Comparison of ENCODE assay signal across 15 cellular contexts in the genomic region with DNA sequence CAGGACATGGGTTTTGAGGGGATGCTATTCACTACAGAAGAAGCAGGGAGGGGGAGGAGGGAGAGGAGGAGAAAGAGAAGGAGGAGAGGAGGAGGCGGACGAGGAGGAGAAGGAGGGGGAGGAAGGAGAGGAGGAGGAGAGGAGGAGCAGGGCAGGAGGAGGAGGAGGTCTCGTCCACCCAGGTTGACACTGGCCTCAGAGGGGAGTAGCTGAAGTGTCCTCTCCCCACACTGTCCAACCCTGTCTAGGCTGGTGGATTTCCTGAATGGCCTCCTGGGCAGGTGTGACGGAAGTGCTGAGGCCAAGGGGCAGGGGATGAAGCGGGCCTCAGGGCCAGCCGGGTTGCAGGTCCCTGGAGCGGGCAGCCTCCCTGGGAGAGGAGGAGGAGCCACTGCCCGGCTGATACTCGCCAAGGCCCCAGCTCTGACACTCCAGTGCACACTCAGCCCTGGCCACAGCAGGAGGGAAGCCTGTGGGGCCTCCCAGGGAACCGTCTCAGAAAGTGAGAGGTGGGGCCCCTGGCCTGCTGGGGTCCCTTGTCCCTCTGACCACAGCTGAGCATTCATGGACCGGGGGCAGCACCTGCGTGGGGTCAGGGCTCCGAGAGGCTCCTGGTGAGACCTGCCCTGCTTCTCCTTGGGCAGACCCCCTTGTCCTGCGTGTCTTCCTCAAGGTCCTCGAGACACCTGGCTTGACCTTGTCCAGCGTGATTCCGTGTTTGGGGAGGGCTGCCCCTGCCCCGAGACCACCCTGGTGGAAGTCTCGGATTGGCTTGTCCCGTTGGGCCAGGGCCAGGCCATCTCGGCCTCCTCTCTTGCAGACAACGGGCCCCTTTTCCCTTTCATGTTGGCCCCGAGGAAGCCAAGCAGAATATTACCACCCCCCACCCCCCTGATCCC.
DNase-seq lines count a peak whose midpoint lies in the region; ATAC-seq and TF ChIP-seq lines count a peak whose summit lies in the region.
"Had no signal": no experiment of that assay in that cellular context is flagged by ENCODE, and none has a peak within 500 bp of the region (broad histone marks: within the 10 kb centered on the region; RNA-seq: fewer than 3 reads in every experiment).

No MANE protein-coding gene starts in this region.

- H3K36me3 ChIP-seq in IMR-90 (ENCODE audit: control insufficient read depth, insufficient read depth, low read length) (no peaks in the 10 kb centered on the region), neural progenitor cell (no peaks in the 10 kb centered on the region)
- H3K36me3 ChIP-seq: lower lobe of right lung had no signal

- no peak for TF ChIP-seq CTCF in CD4-positive, alpha-beta T cell (IDR thresholded peaks at IDR 0.05)
- TF ChIP-seq CTCF in IMR-90 (conservative IDR thresholded peaks at IDR 0.05; ENCODE audit: low read depth, low read length), result no peak
- no peak for TF ChIP-seq CTCF in neural progenitor cell (IDR thresholded peaks at IDR 0.05)
- TF ChIP-seq CTCF in MCF 10A (IDR thresholded peaks at IDR 0.05; ENCODE audit: unreplicated experiment), result no peak

- H2AK5ac ChIP-seq in IMR-90 (ENCODE audit: low read depth, low read length), result peak overlapping the region; percentile 27; the same call in 1 of the 2 replicates

- no peaks in the 10 kb centered on the region for H3K9me3 Mint-ChIP-seq in CD4-positive, alpha-beta T cell
- no peaks in the 10 kb centered on the region for H3K9me3 Mint-ChIP-seq in neural progenitor cell
- H3K9me3 Mint-ChIP-seq in MCF 10A (ENCODE audit: unreplicated experiment), result no peaks in the 10 kb centered on the region
- H3K9me3 Mint-ChIP-seq: CD14-positive monocyte; stimulated activated naive CD8-positive, alpha-beta T cell treated with anti-CD3 and anti-CD28 coated beads, Interleukin-15, amount 100 ng/mL, for 72 hours had no signal

- no peak overlapping the region for H3K56ac ChIP-seq in IMR-90 (ENCODE audit: extremely low read depth, insufficient read depth, low read length)

- CTCF ChIA-PET in CD4-positive, alpha-beta T cell (lab: Charles Lee), result no interaction called here
- CTCF ChIA-PET in IMR-90 (lab: Yijun Ruan, JAX), result interaction anchor here (0.8 kb wide), 1 partner anchor 60 kb away, joined by 3 read pairs; no protein-coding TSS in a partner anchor
- CTCF ChIA-PET in MCF 10A (lab: Yijun Ruan, JAX), result interaction anchor here (0.7 to 1.9 kb wide), 5 partner anchors 15 to 244 kb away, joined by 3 to 7 read pairs (median 4); no protein-coding TSS in a partner anchor

- peaks cover 26 to 51% of the 10 kb centered on the region in 2 experiments for H3K79me1 ChIP-seq in IMR-90 (ENCODE audit: low read depth in 1 of 2, low read length in 2 of 2)

- no peak for DNase-seq in CD4-positive, alpha-beta T cell
- DNase-seq in IMR-90 (no peak), caudate nucleus (lab: John Stamatoyannopoulos, UW) (no peak), neural progenitor cell (ENCODE audit: low spot score) (peak; percentile 57), NCI-H1436 treated with DMSO at 0.1 percent for 48 hours (lab: John Stamatoyannopoulos, UW) (no peak), activated T-cell treated with anti-CD3 and anti-CD28 coated beads for 4 hours (no peak), MCF 10A (ENCODE audit: unreplicated experiment) (no peak)
- DNase-seq: lower lobe of right lung; SHP77 treated with DMSO at 0.1 percent for 48 hours; stimulated activated CD4-positive, alpha-beta T cell treated with anti-CD3 and anti-CD28 coated beads, Interleukin-4, amount 100 ng/mL, for 1 hour; stimulated activated naive CD8-positive, alpha-beta T cell treated with anti-CD3 and anti-CD28 coated beads, Interleukin-15, amount 100 ng/mL, for 72 hours had no signal

- BruUV-seq in IMR-90 (replicated peaks; lab: Mats Ljungman, UMichigan) (no TSS peak), MCF 10A (replicated peaks; lab: Mats Ljungman, UMichigan) (no TSS peak)

- H3K9me3 ChIP-seq in CD4-positive, alpha-beta T cell (ENCODE audit: control insufficient read depth, low read length), result no peaks in the 10 kb centered on the region
- no peaks in the 10 kb centered on the region for H3K9me3 ChIP-seq in IMR-90 (ENCODE audit: control insufficient read depth, insufficient read depth, low read length)
- H3K9me3 ChIP-seq in neural progenitor cell (ENCODE audit: low read depth), result no peaks in the 10 kb centered on the region
- H3K9me3 ChIP-seq: lower lobe of right lung had no signal

- no peak for ATAC-seq in CD4-positive, alpha-beta T cell (ENCODE audit: poor library complexity)
- ATAC-seq in IMR-90 (ENCODE audit: low read depth) (peak; percentile 54), GM18907 (IDR thresholded peaks at IDR 0.05; ENCODE audit: unreplicated experiment) (no peak)
- ATAC-seq: lower lobe of right lung; stimulated activated naive CD8-positive, alpha-beta T cell treated with anti-CD3 and anti-CD28 coated beads, Interleukin-15, amount 100 ng/mL, for 72 hours had no signal

- TF ChIP-seq RAD21 in IMR-90 (IDR thresholded peaks at IDR 0.05; ENCODE audit: low read length), result no peak

- H4K91ac ChIP-seq in IMR-90 (ENCODE audit: insufficient read depth, low read depth, low read length), result no peak overlapping the region

- peak overlapping the region; percentile 38 for H2AFZ ChIP-seq in IMR-90 (replicated peaks; ENCODE audit: low read length, poor library complexity)
- H2AFZ ChIP-seq in neural progenitor cell (replicated peaks), result no peak overlapping the region

- peak overlapping the region; percentile 5 for H2AK9ac ChIP-seq in IMR-90 (replicated peaks; ENCODE audit: low read depth, low read length, poor library complexity)

- intact Hi-C loops in CD4-positive, alpha-beta T cell (cut with DNase I, micrococcal nuclease), result no loop called here
- intact Hi-C loops in IMR-90 (cut with micrococcal nuclease) (no loop called here), MCF 10A (cut with micrococcal nuclease) (no loop called here)

- TF ChIP-seq POLR2A in IMR-90 (IDR thresholded peaks at IDR 0.05; ENCODE audit: low read depth, low read length), result no peak

- no peak overlapping the region; the same call in 1 of the 2 replicates for H3K4ac ChIP-seq in IMR-90 (ENCODE audit: low read depth, low read length)

- H3K4me1 ChIP-seq in IMR-90 (ENCODE audit: control insufficient read depth, insufficient read depth, low read length), result peaks cover 14% of the 10 kb centered on the region
- H3K4me1 ChIP-seq in neural progenitor cell, result peaks cover 48% of the 10 kb centered on the region

- H4K5ac ChIP-seq in IMR-90 (ENCODE audit: low read depth, low read length), result no peak overlapping the region

- H3K27ac ChIP-seq in CD4-positive, alpha-beta T cell (ENCODE audit: low read depth, low read length), result no peak overlapping the region
- H3K27ac ChIP-seq in IMR-90 (ENCODE audit: insufficient read depth, low read length) (no peak overlapping the region), caudate nucleus (ENCODE audit: low read depth, low read length) (peak overlapping the region; percentile 16), neural progenitor cell (no peak overlapping the region)
- H3K27ac ChIP-seq: HL-60, lower lobe of right lung, VCaP had no signal

- POLR2A ChIA-PET in CD4-positive, alpha-beta T cell (lab: Charles Lee), result no interaction called here
- POLR2A ChIA-PET in IMR-90 (lab: Charles Lee; ENCODE audit: unreplicated experiment) (no interaction called here), MCF 10A (lab: Yijun Ruan, JAX) (interaction anchor here (0.7 to 1.5 kb wide), 2 partner anchors 82 to 242 kb away, joined by 3 read pairs; no protein-coding TSS in a partner anchor)

- no peak overlapping the region for H2BK15ac ChIP-seq in IMR-90 (ENCODE audit: low read depth, low read length)

- H3K79me2 ChIP-seq in neural progenitor cell (ENCODE audit: low read depth), result no peaks in the 10 kb centered on the region

- 0 out of 2 replicates have a peak overlapping the region, but pooled peaks have one; percentile 18 for H3K14ac ChIP-seq in IMR-90 (replicated peaks; ENCODE audit: low read depth, low read length)

- no peaks in the 10 kb centered on the region for H3K27me3 ChIP-seq in CD4-positive, alpha-beta T cell (ENCODE audit: control insufficient read depth, insufficient read depth, low read length)
- no peaks in the 10 kb centered on the region for H3K27me3 ChIP-seq in IMR-90 (ENCODE audit: control insufficient read depth, insufficient read depth, low read length)
- H3K27me3 ChIP-seq in neural progenitor cell, result peaks cover 20% of the 10 kb centered on the region

- dilution Hi-C loops in IMR-90 (cut with HindIII; ENCODE audit: low sequenced_read_pairs, unreplicated experiment), result no loop called here

- peaks cover 16% of the 10 kb centered on the region for H3F3A ChIP-seq in neural progenitor cell (ENCODE audit: low read depth)

- 58% methylated on average over 14 of the region's 23 CpGs; no CpG with 5 or more reads in 1 of the 2 experiments for WGBS in IMR-90 (ENCODE audit: extremely low coverage in 2 of 2, insufficient read length in 1 of 2), 2 experiments

- H3K9me1 ChIP-seq in IMR-90 (ENCODE audit: insufficient read depth, low read length), result no peaks in the 10 kb centered on the region

- in situ Hi-C loops in IMR-90 (cut with MboI; ENCODE audit: low sequenced_read_pairs), result no loop called here

- H3K23ac ChIP-seq in IMR-90 (ENCODE audit: low read depth, low read length), result peak overlapping the region; percentile 13; the same call in 1 of the 2 replicates

- H2BK120ac ChIP-seq in IMR-90 (ENCODE audit: low read depth, low read length), result no peak overlapping the region

- H3K4me3 ChIP-seq in IMR-90 (ENCODE audit: insufficient read depth, low read depth, low read length) (no peak overlapping the region), neural progenitor cell (no peak overlapping the region)
- H3K4me3 ChIP-seq: lower lobe of right lung had no signal

- H3K4me2 ChIP-seq in IMR-90 (ENCODE audit: low read depth, low read length) (no peak overlapping the region), neural progenitor cell (peak overlapping the region; percentile 62)

- no peak overlapping the region for H2BK20ac ChIP-seq in IMR-90 (ENCODE audit: low read depth, low read length)

- no peaks in the 10 kb centered on the region for H3K27me3 Mint-ChIP-seq in CD4-positive, alpha-beta T cell
- H3K27me3 Mint-ChIP-seq in neural progenitor cell (ENCODE audit: insufficient read depth, low read depth) (peaks cover 12% of the 10 kb centered on the region), MCF 10A (ENCODE audit: insufficient read depth, unreplicated experiment) (no peaks in the 10 kb centered on the region)
- H3K27me3 Mint-ChIP-seq: stimulated activated naive CD8-positive, alpha-beta T cell treated with anti-CD3 and anti-CD28 coated beads, Interleukin-15, amount 100 ng/mL, for 72 hours had no signal

- H3K36me3 Mint-ChIP-seq in CD4-positive, alpha-beta T cell (ENCODE audit: low read depth), result no peaks in the 10 kb centered on the region
- H3K36me3 Mint-ChIP-seq in neural progenitor cell, result no peaks in the 10 kb centered on the region
- H3K36me3 Mint-ChIP-seq in MCF 10A (ENCODE audit: insufficient read depth, unreplicated experiment), result no peaks in the 10 kb centered on the region

- H4K8ac ChIP-seq in IMR-90 (ENCODE audit: low read depth in 2 of 2, low read length in 2 of 2), result no peak overlapping the region

- H3K4me1 Mint-ChIP-seq in CD4-positive, alpha-beta T cell (ENCODE audit: low read depth), result peaks cover 41% of the 10 kb centered on the region
- H3K4me1 Mint-ChIP-seq in neural progenitor cell (peaks cover 77% of the 10 kb centered on the region), MCF 10A (ENCODE audit: insufficient read depth, unreplicated experiment) (peaks cover 9% of the 10 kb centered on the region)

- H3K27ac Mint-ChIP-seq in CD4-positive, alpha-beta T cell, result peak overlapping the region; percentile 86
- H3K27ac Mint-ChIP-seq in neural progenitor cell (no peak overlapping the region), MCF 10A (ENCODE audit: low read depth, unreplicated experiment) (no peak overlapping the region)
- H3K27ac Mint-ChIP-seq: stimulated activated naive CD8-positive, alpha-beta T cell treated with anti-CD3 and anti-CD28 coated beads, Interleukin-15, amount 100 ng/mL, for 72 hours had no signal

- H3K18ac ChIP-seq in IMR-90 (ENCODE audit: low read depth, low read length), result no peak overlapping the region

- H2BK5ac ChIP-seq in IMR-90 (ENCODE audit: low read depth, low read length, poor library complexity, severe bottlenecking), result no peak overlapping the region

- peaks cover 85% of the 10 kb centered on the region for H4K20me1 ChIP-seq in IMR-90 (ENCODE audit: insufficient read depth, low read length)
- peaks cover 17% of the 10 kb centered on the region for H4K20me1 ChIP-seq in neural progenitor cell (ENCODE audit: low read depth)

- H3K9ac ChIP-seq in IMR-90 (ENCODE audit: low read depth, low read length), result no peak overlapping the region
- H3K9ac ChIP-seq in neural progenitor cell, result no peak overlapping the region

- peak overlapping the region; percentile 40 for H3K4me3 Mint-ChIP-seq in CD4-positive, alpha-beta T cell
- H3K4me3 Mint-ChIP-seq in neural progenitor cell (peak overlapping the region; percentile 41), MCF 10A (ENCODE audit: unreplicated experiment) (no peak overlapping the region)
- H3K4me3 Mint-ChIP-seq: stimulated activated naive CD8-positive, alpha-beta T cell treated with anti-CD3 and anti-CD28 coated beads, Interleukin-15, amount 100 ng/mL, for 72 hours had no signal
